In the genomic region with DNA sequence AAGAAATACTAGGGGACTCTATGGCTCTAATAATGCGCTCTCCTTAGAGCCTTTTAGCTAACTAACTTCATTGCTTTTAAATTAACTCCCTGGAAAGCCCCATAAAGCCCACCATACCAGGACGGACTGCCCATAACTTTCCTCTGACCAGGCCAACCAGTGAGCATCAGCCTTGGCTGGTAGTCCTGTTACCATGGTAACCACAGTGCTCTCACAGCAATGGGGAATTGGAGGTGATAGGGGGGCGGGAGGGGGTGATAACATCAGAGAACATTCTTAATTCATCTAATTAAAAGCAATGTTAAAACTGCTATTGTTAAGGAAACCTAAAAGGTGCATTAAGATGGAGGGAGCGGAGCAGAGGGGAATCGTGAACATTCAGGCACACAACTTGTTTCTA, we compare ENCODE assay signal across 31 cellular contexts. TPM values are rescaled to one million over a fixed set of nuclear protein-coding genes. Genes with fewer than 3 reads are reported as not detected.
"Had no signal": no experiment of that assay in that cellular context is flagged by ENCODE, and none has a peak within 500 bp of the region (broad histone marks: within the 10 kb centered on the region; RNA-seq: fewer than 3 reads in every experiment).

No MANE protein-coding gene starts in this region.

- H3K79me2 ChIP-seq: hepatocyte had no signal

- H3K4me1 Mint-ChIP-seq: naive B cell; stimulated activated effector memory CD8-positive, alpha-beta T cell treated with anti-CD3 and anti-CD28 coated beads, Interleukin-12 subunit alpha, Interleukin-12 subunit beta, amount 100 ng/mL, for 72 hours had no signal

- H3K4me3 ChIP-seq: hepatocyte, left lung, lower lobe of right lung, ovary, prostate gland, sigmoid colon, spleen, suprapubic skin, thoracic aorta, tibial artery, upper lobe of right lung had no signal

- H3K27ac ChIP-seq: hepatocyte, left lung, lower lobe of right lung, ovary, prostate gland, sigmoid colon, spleen, suprapubic skin, thoracic aorta, tibial artery, upper lobe of right lung had no signal

- H3K9me3 Mint-ChIP-seq: mesothelial cell of epicardium; naive B cell; natural killer cell; nephron progenitor cell; stimulated activated effector memory CD8-positive, alpha-beta T cell treated with anti-CD3 and anti-CD28 coated beads, Interleukin-12 subunit alpha, Interleukin-12 subunit beta, amount 100 ng/mL, for 72 hours; stimulated activated naive CD8-positive, alpha-beta T cell treated with anti-CD3 and anti-CD28 coated beads, Interleukin-15, Interleukin-2, amounts not matched to agents 100 ng/mL and 50 ng/mL, for 24 hours had no signal

- ATAC-seq: left cardiac atrium; left lung; lower lobe of right lung; natural killer cell; right cardiac atrium; stimulated activated effector memory CD8-positive, alpha-beta T cell treated with anti-CD3 and anti-CD28 coated beads, Interleukin-12 subunit alpha, Interleukin-12 subunit beta, amount 100 ng/mL, for 72 hours; upper lobe of right lung had no signal

- FAIRE-seq: keratinocyte, urothelium cell line had no signal

- H3K27me3 ChIP-seq: hepatocyte, left lung, ovary, sigmoid colon, spleen, suprapubic skin, tibial artery, upper lobe of right lung had no signal

- H3K9me3 ChIP-seq: left lung, lower lobe of right lung, ovary, prostate gland, sigmoid colon, spleen, suprapubic skin, thoracic aorta, tibial artery, upper lobe of right lung had no signal

- H3K4me3 Mint-ChIP-seq: mesothelial cell of epicardium; naive B cell; natural killer cell; nephron progenitor cell; stimulated activated effector memory CD8-positive, alpha-beta T cell treated with anti-CD3 and anti-CD28 coated beads, Interleukin-12 subunit alpha, Interleukin-12 subunit beta, amount 100 ng/mL, for 72 hours; stimulated activated naive CD8-positive, alpha-beta T cell treated with anti-CD3 and anti-CD28 coated beads, Interleukin-15, Interleukin-2, amounts not matched to agents 100 ng/mL and 50 ng/mL, for 24 hours had no signal

- H3K4me1 ChIP-seq: left lung, lower lobe of right lung, prostate gland, sigmoid colon, spleen, suprapubic skin, tibial artery, upper lobe of right lung had no signal

- DNase-seq: kidney glomerular epithelial cell; left cardiac atrium; left lung; lower lobe of right lung; mammary epithelial cell; mesenchymal stem cell; naive B cell; natural killer cell; nephron progenitor cell; ovary; posterior cingulate gyrus; retina; right cardiac atrium; sigmoid colon; small intestine; spleen; stimulated activated CD4-positive, alpha-beta T cell treated with anti-CD3 and anti-CD28 coated beads, Interleukin-4, amount 100 ng/mL, for 24 hours; stimulated activated naive CD4-positive, alpha-beta T cell; tibial artery; trophoblast cell had no signal

- H3K27ac Mint-ChIP-seq: mesothelial cell of epicardium; naive B cell; natural killer cell; nephron progenitor cell; stimulated activated effector memory CD8-positive, alpha-beta T cell treated with anti-CD3 and anti-CD28 coated beads, Interleukin-12 subunit alpha, Interleukin-12 subunit beta, amount 100 ng/mL, for 72 hours; stimulated activated naive CD8-positive, alpha-beta T cell treated with anti-CD3 and anti-CD28 coated beads, Interleukin-15, Interleukin-2, amounts not matched to agents 100 ng/mL and 50 ng/mL, for 24 hours had no signal

- H3K27me3 Mint-ChIP-seq: naive B cell; stimulated activated naive CD8-positive, alpha-beta T cell treated with anti-CD3 and anti-CD28 coated beads, Interleukin-15, Interleukin-2, amounts not matched to agents 100 ng/mL and 50 ng/mL, for 24 hours had no signal

- H2AFZ ChIP-seq: hepatocyte had no signal

- H3K36me3 ChIP-seq: ovary, prostate gland had no signal

- H3K4me2 ChIP-seq: hepatocyte had no signal

RNA-seq across cellular contexts. Expression of gene CHRM4, which starts 27.2 kb away (rescaled TPM):
- total RNA-seq: left lung, lower lobe of right lung had no signal
- polyA plus RNA-seq: hepatocyte, keratinocyte, liver had no signal
